In the genomic region with DNA sequence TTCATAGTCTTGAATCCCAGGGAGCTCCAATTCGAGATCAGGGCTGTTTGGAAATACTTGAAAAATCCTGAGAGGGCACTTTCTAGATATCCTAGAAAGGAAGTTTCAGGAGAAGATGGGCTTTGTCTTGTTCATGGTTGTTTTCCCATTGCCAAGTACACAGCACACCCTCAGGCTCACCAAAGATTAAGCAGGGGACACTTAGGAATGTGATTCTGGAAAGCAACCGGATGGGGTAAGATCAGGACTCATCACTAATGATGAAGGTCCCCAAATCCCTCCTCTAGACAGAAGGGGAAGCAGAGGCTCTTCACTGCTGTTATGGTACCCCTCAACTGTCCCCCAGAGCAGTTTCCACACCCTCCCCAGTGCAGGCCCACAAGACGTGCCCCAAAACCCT, we compare ENCODE assay signal across 10 cellular contexts. TPM values are rescaled to one million over a fixed set of nuclear protein-coding genes. Genes with fewer than 3 reads are reported as not detected.
DNase-seq lines count a peak whose midpoint lies in the region; ATAC-seq and TF ChIP-seq lines count a peak whose summit lies in the region.
"Had no signal": no experiment of that assay in that cellular context is flagged by ENCODE, and none has a peak within 500 bp of the region (broad histone marks: within the 10 kb centered on the region; RNA-seq: fewer than 3 reads in every experiment).

No MANE protein-coding gene starts in this region.

- H3K27ac ChIP-seq in dorsolateral prefrontal cortex = peak overlapping the region in 54 of 59 donors; percentile 9 to 92 (median 74)
- no peak overlapping the region for H3K27ac ChIP-seq in neural progenitor cell
- H3K27ac ChIP-seq: BLaER1 treated with 17β-estradiol and CSF1 and Interleukin-3, amounts not matched to agents 10 nM and 100 nM had no signal

- TF ChIP-seq CTCF in dorsolateral prefrontal cortex (IDR thresholded peaks at IDR 0.05 in 54 of 56, conservative IDR thresholded peaks at IDR 0.05 in 2 of 56; ENCODE audit: low read depth in 1 of 56, partially characterized antibody in 56 of 56) (no peak), neural progenitor cell (IDR thresholded peaks at IDR 0.05) (no peak)

- peak; percentile 26 for DNase-seq in AG08395 (ENCODE audit: low spot score)
- DNase-seq in LHCN-M2 (ENCODE audit: low read depth) = peak; percentile 48
- no peak for DNase-seq in dorsolateral prefrontal cortex
- DNase-seq in neural progenitor cell (ENCODE audit: low spot score) = no peak
- DNase-seq in stimulated activated CD4-positive, alpha-beta T cell treated with anti-CD3 and anti-CD28 coated beads, Interleukin-4, amount 100 ng/mL, for 4 hours = no peak
- DNase-seq in KG1 (lab: John Stamatoyannopoulos, UW) = no peak
- DNase-seq: activated naive CD4-positive, alpha-beta T cell treated with anti-CD3 and anti-CD28 coated beads, Interleukin-2, amount 10 ng/mL, durations not matched to agents 7 days and 5 days had no signal

- ATAC-seq in GM18873 (IDR thresholded peaks at IDR 0.05; ENCODE audit: low FRiP score, unreplicated experiment) = no peak
- no peak for ATAC-seq in HG03025 (IDR thresholded peaks at IDR 0.05; ENCODE audit: low FRiP score, unreplicated experiment)

- H3K4me1 ChIP-seq in neural progenitor cell = no peaks in the 10 kb centered on the region

- H3K9me3 ChIP-seq in neural progenitor cell (ENCODE audit: low read depth) = no peaks in the 10 kb centered on the region
- H3K9me3 ChIP-seq: BLaER1 treated with 17β-estradiol and CSF1 and Interleukin-3, amounts not matched to agents 10 nM and 100 nM had no signal

- peak overlapping the region; percentile 96 for H3K27ac Mint-ChIP-seq in neural progenitor cell

- peak overlapping the region; percentile 39 for H3K4me3 Mint-ChIP-seq in neural progenitor cell
- H3K4me3 Mint-ChIP-seq: activated naive CD4-positive, alpha-beta T cell treated with anti-CD3 and anti-CD28 coated beads, Interleukin-2, amount 10 ng/mL, durations not matched to agents 7 days and 5 days had no signal

- peaks cover 17% of the 10 kb centered on the region for H3K36me3 Mint-ChIP-seq in neural progenitor cell

- no peaks in the 10 kb centered on the region for H3F3A ChIP-seq in neural progenitor cell (ENCODE audit: low read depth)

- peaks cover 10% of the 10 kb centered on the region for H3K27me3 Mint-ChIP-seq in neural progenitor cell (ENCODE audit: insufficient read depth, low read depth)
- H3K27me3 Mint-ChIP-seq: activated naive CD4-positive, alpha-beta T cell treated with anti-CD3 and anti-CD28 coated beads, Interleukin-2, amount 10 ng/mL, durations not matched to agents 7 days and 5 days had no signal

- no peaks in the 10 kb centered on the region for H3K36me3 ChIP-seq in neural progenitor cell

- no peaks in the 10 kb centered on the region for H3K9me3 Mint-ChIP-seq in neural progenitor cell
- H3K9me3 Mint-ChIP-seq: activated naive CD4-positive, alpha-beta T cell treated with anti-CD3 and anti-CD28 coated beads, Interleukin-2, amount 10 ng/mL, durations not matched to agents 7 days and 5 days had no signal

- H4K20me1 ChIP-seq in neural progenitor cell (ENCODE audit: low read depth) = no peaks in the 10 kb centered on the region

- H3K9ac ChIP-seq in neural progenitor cell = no peak overlapping the region
- H3K9ac ChIP-seq: BLaER1 treated with 17β-estradiol and CSF1 and Interleukin-3, amounts not matched to agents 10 nM and 100 nM had no signal

- H3K4me2 ChIP-seq in neural progenitor cell = no peak overlapping the region
- H3K4me2 ChIP-seq: BLaER1 treated with 17β-estradiol and CSF1 and Interleukin-3, amounts not matched to agents 10 nM and 100 nM had no signal

- H3K27me3 ChIP-seq in dorsolateral prefrontal cortex (no peaks in the 10 kb centered on the region), neural progenitor cell (no peaks in the 10 kb centered on the region)
- H3K27me3 ChIP-seq: BLaER1 treated with 17β-estradiol and CSF1 and Interleukin-3, amounts not matched to agents 10 nM and 100 nM had no signal

- H3K79me2 ChIP-seq in neural progenitor cell (ENCODE audit: low read depth) = no peaks in the 10 kb centered on the region

- intact Hi-C loops in dorsolateral prefrontal cortex (cut with DNase I) = no loop called here

- no peak overlapping the region for H2AFZ ChIP-seq in neural progenitor cell (replicated peaks)

- peaks cover 33% of the 10 kb centered on the region for H3K4me1 Mint-ChIP-seq in neural progenitor cell

- H3K4me3 ChIP-seq in dorsolateral prefrontal cortex = no peak overlapping the region
- H3K4me3 ChIP-seq in neural progenitor cell = no peak overlapping the region
- H3K4me3 ChIP-seq: BLaER1 treated with 17β-estradiol and CSF1 and Interleukin-3, amounts not matched to agents 10 nM and 100 nM had no signal

RNA-seq across cellular contexts. Expression of gene VAC14, which starts 40.7 kb away (rescaled TPM):
- total RNA-seq in LHCN-M2 (2014; rRNA removed) (59.0 and 62.2 TPM in 2 replicates), dorsolateral prefrontal cortex (10 to 100 TPM; 26.2 to 47.6 (median 36.9) TPM), neural progenitor cell (ENCODE audit: low replicate concordance) (16.1 and 50.3 TPM in 2 replicates)
- 55.2 TPM for polyA plus RNA-seq in LHCN-M2 (2012)

Comparison
In these comparisons a context has a peak if more than half of its experiments do, and no peak if none do; other contexts are left out.
1. DNase-seq: peak in AG08395 (single experiment) and LHCN-M2 (single experiment); none in dorsolateral prefrontal cortex (0 of 10), neural progenitor cell (single experiment), stimulated activated CD4-positive, alpha-beta T cell treated with anti-CD3 and anti-CD28 coated beads, Interleukin-4, amount 100 ng/mL, for 4 hours (0 of 2) and KG1 (single experiment).